In genomic region chr1:178648159-178648558, GRCh38 we compare ENCODE assay signal across 34 cellular contexts.
DNase-seq lines count a peak whose midpoint lies in the region; ATAC-seq, FAIRE-seq and TF ChIP-seq lines count a peak whose summit lies in the region.
"Had no signal": no experiment of that assay in that cellular context is flagged by ENCODE, and none has a peak within 500 bp of the region (broad histone marks: within the 10 kb centered on the region; RNA-seq: fewer than 3 reads in every experiment).

No MANE protein-coding gene starts in this region.

- no peak overlapping the region for H3K23ac ChIP-seq in IMR-90 (ENCODE audit: low read depth, low read length)

- BruUV-seq in IMR-90 (replicated peaks; lab: Mats Ljungman, UMichigan), result no TSS peak
- no TSS peak for BruUV-seq in K562 (replicated peaks; lab: Mats Ljungman, UMichigan)

- no peak overlapping the region for H2AFZ ChIP-seq in IMR-90 (replicated peaks; ENCODE audit: low read length, poor library complexity)
- no peak overlapping the region for H2AFZ ChIP-seq in K562 (ENCODE audit: low read depth, low read length)
- no peak overlapping the region for H2AFZ ChIP-seq in smooth muscle cell (ENCODE audit: low read depth)

- H4K20me1 ChIP-seq in IMR-90 (ENCODE audit: insufficient read depth, low read length), result no peaks in the 10 kb centered on the region
- no peaks in the 10 kb centered on the region for H4K20me1 ChIP-seq in K562 (replicated peaks; ENCODE audit: control insufficient read depth, insufficient read depth, low read length)
- H4K20me1 ChIP-seq in smooth muscle cell (ENCODE audit: low read depth), result no peaks in the 10 kb centered on the region
- H4K20me1 ChIP-seq: BLaER1; BLaER1 treated with 17β-estradiol and CSF1 and Interleukin-3, amounts not matched to agents 10 nM and 100 nM had no signal

- H3K18ac ChIP-seq in IMR-90 (ENCODE audit: low read depth, low read length), result no peak overlapping the region

- no peaks in the 10 kb centered on the region for H3K27me3 ChIP-seq in IMR-90 (ENCODE audit: control insufficient read depth, insufficient read depth, low read length)
- no peaks in the 10 kb centered on the region for H3K27me3 ChIP-seq in adrenal gland
- peaks cover 3 to 12% of the 10 kb centered on the region in 2 experiments; a peak in 3 of 5 replicates for H3K27me3 ChIP-seq in K562 (ENCODE audit: control insufficient read depth in 2 of 2, insufficient read depth in 2 of 2, low read length in 2 of 2)
- no peaks in the 10 kb centered on the region for H3K27me3 ChIP-seq in smooth muscle cell (ENCODE audit: low read depth)
- H3K27me3 ChIP-seq: BLaER1; BLaER1 treated with 17β-estradiol and CSF1 and Interleukin-3, amounts not matched to agents 10 nM and 100 nM had no signal

- H3K27ac ChIP-seq in IMR-90 (ENCODE audit: insufficient read depth, low read length) (no peak overlapping the region), adrenal gland (peak overlapping the region in 3 of 5 donors; percentile 6 to 74 (median 51)), K562 (ENCODE audit: extremely low read depth, low read depth, low read length) (no peak overlapping the region), smooth muscle cell (ENCODE audit: low read depth) (no peak overlapping the region)
- H3K27ac ChIP-seq: 22Rv1; A549; BLaER1; BLaER1 treated with 17β-estradiol and CSF1 and Interleukin-3, amounts not matched to agents 10 nM and 100 nM; C4-2B had no signal

- no peak overlapping the region for H2BK5ac ChIP-seq in IMR-90 (ENCODE audit: low read depth, low read length, poor library complexity, severe bottlenecking)

- no peak overlapping the region for H4K5ac ChIP-seq in IMR-90 (ENCODE audit: low read depth, low read length)

- H4K8ac ChIP-seq in IMR-90 (ENCODE audit: low read depth in 2 of 2, low read length in 2 of 2), result no peak overlapping the region

- WGBS in IMR-90 (ENCODE audit: extremely low coverage in 2 of 2, insufficient read length in 1 of 2), 2 experiments, result 88% methylated on average over 1 of the region's 12 CpGs; no CpG with 5 or more reads in 1 of the 2 experiments
- 46 to 53% (median 48%) methylated on average over 12 of the region's 12 CpGs for WGBS in adrenal gland, 4 donors
- 8% methylated on average over 12 of the region's 12 CpGs for WGBS in K562 (ENCODE audit: insufficient coverage, low coverage, missing lambda C conversion rate)
- 92% methylated on average over 12 of the region's 12 CpGs for WGBS in smooth muscle cell (ENCODE audit: low lambda C conversion rate)

- H3K4me3 ChIP-seq in IMR-90 (ENCODE audit: insufficient read depth, low read depth, low read length) (no peak overlapping the region), adrenal gland (peak overlapping the region in 1 of 4 donors; percentile 43), K562 (no peak overlapping the region), smooth muscle cell (no peak overlapping the region)
- H3K4me3 ChIP-seq: A549; BLaER1; BLaER1 treated with 17β-estradiol and CSF1 and Interleukin-3, amounts not matched to agents 10 nM and 100 nM had no signal

- CTCF ChIA-PET in IMR-90 (lab: Yijun Ruan, JAX), result no interaction called here
- CTCF ChIA-PET in K562 (lab: Yijun Ruan, JAX; ENCODE audit: low intra/inter-chr PET ratio), result no interaction called here

- H3K4me1 ChIP-seq in IMR-90 (ENCODE audit: control insufficient read depth, insufficient read depth, low read length) (peaks cover 30% of the 10 kb centered on the region), adrenal gland (replicated peaks in 1 of 2) (peaks cover 15 to 16% of the 10 kb centered on the region in 2 donors), K562 (replicated peaks in 1 of 2; ENCODE audit: control insufficient read depth in 2 of 2, insufficient read depth in 2 of 2, low read length in 2 of 2) (no peaks in the 10 kb centered on the region), smooth muscle cell (ENCODE audit: low read depth) (peaks cover 25% of the 10 kb centered on the region)
- H3K4me1 ChIP-seq: BE2C had no signal

- H3K9me1 ChIP-seq in IMR-90 (ENCODE audit: insufficient read depth, low read length), result peaks cover 22% of the 10 kb centered on the region
- no peaks in the 10 kb centered on the region for H3K9me1 ChIP-seq in K562 (ENCODE audit: control insufficient read depth, insufficient read depth, low read length)

- H2AK5ac ChIP-seq in IMR-90 (ENCODE audit: low read depth, low read length), result no peak overlapping the region

- no peak overlapping the region for H2BK120ac ChIP-seq in IMR-90 (ENCODE audit: low read depth, low read length)

- no peak overlapping the region for H3K14ac ChIP-seq in IMR-90 (replicated peaks; ENCODE audit: low read depth, low read length)

- H3K9ac ChIP-seq in IMR-90 (ENCODE audit: low read depth, low read length) (no peak overlapping the region), K562 (ENCODE audit: insufficient read depth in 1 of 2, low read depth in 2 of 2, low read length in 2 of 2) (no peak overlapping the region), smooth muscle cell (ENCODE audit: low read depth) (no peak overlapping the region)
- H3K9ac ChIP-seq: BLaER1; BLaER1 treated with 17β-estradiol and CSF1 and Interleukin-3, amounts not matched to agents 10 nM and 100 nM had no signal

- TF ChIP-seq POLR2A in IMR-90 (IDR thresholded peaks at IDR 0.05; ENCODE audit: low read depth, low read length), result no peak
- TF ChIP-seq POLR2A in adrenal gland (IDR thresholded peaks at IDR 0.05), result peak in 1 of 2 donors; percentile 26
- TF ChIP-seq POLR2A in K562 (conservative IDR thresholded peaks at IDR 0.05), result no peak

- dilution Hi-C loops in IMR-90 (cut with HindIII; ENCODE audit: low sequenced_read_pairs, unreplicated experiment), result no loop called here

- no peak overlapping the region for H3K4ac ChIP-seq in IMR-90 (ENCODE audit: low read depth, low read length)

- peak overlapping the region; percentile 24; the same call in 1 of the 2 replicates for H2BK20ac ChIP-seq in IMR-90 (ENCODE audit: low read depth, low read length)

- H3F3A ChIP-seq in smooth muscle cell (ENCODE audit: low read depth), result peaks cover 10% of the 10 kb centered on the region

- no peak for TF ChIP-seq RAD21 in IMR-90 (IDR thresholded peaks at IDR 0.05; ENCODE audit: low read length)
- TF ChIP-seq RAD21 in K562 (CRISPR knock-in tag; conservative IDR thresholded peaks at IDR 0.05 in 1 of 2, IDR thresholded peaks at IDR 0.05 in 1 of 2), result no peak

- H3K79me2 ChIP-seq in K562 (ENCODE audit: control insufficient read depth, insufficient read depth, low read length) (no peaks in the 10 kb centered on the region), smooth muscle cell (ENCODE audit: low read depth) (no peaks in the 10 kb centered on the region)

- H3K9me3 ChIP-seq in IMR-90 (ENCODE audit: control insufficient read depth, insufficient read depth, low read length) (no peaks in the 10 kb centered on the region), adrenal gland (replicated peaks in 1 of 3) (no peaks in the 10 kb centered on the region), K562 (replicated peaks; ENCODE audit: control insufficient read depth, insufficient read depth, low read depth, low read length) (no peaks in the 10 kb centered on the region), smooth muscle cell (replicated peaks; ENCODE audit: low read depth) (no peaks in the 10 kb centered on the region)
- H3K9me3 ChIP-seq: A549; BE2C; BLaER1; BLaER1 treated with 17β-estradiol and CSF1 and Interleukin-3, amounts not matched to agents 10 nM and 100 nM; Caco-2 had no signal

- H3K4me2 ChIP-seq in IMR-90 (ENCODE audit: low read depth, low read length) (no peak overlapping the region), K562 (ENCODE audit: insufficient read depth, low read length) (no peak overlapping the region), smooth muscle cell (no peak overlapping the region)
- H3K4me2 ChIP-seq: A549; BLaER1; BLaER1 treated with 17β-estradiol and CSF1 and Interleukin-3, amounts not matched to agents 10 nM and 100 nM had no signal

- ATAC-seq in IMR-90 (ENCODE audit: low read depth), result no peak
- ATAC-seq in K562, result no peak
- ATAC-seq in HG03565 (IDR thresholded peaks at IDR 0.05; ENCODE audit: unreplicated experiment), result no peak
- ATAC-seq: A549; CD8-positive, alpha-beta T cell had no signal

- H4K91ac ChIP-seq in IMR-90 (ENCODE audit: insufficient read depth, low read depth, low read length), result no peak overlapping the region

- TF ChIP-seq CTCF in D721Med (IDR thresholded peaks at IDR 0.05; ENCODE audit: insufficient read depth, missing control alignments) (no peak), IMR-90 (conservative IDR thresholded peaks at IDR 0.05; ENCODE audit: low read depth, low read length) (no peak), adrenal gland (IDR thresholded peaks at IDR 0.05) (no peak), K562 (IDR thresholded peaks at IDR 0.05 in 2 of 3, conservative IDR thresholded peaks at IDR 0.05 in 1 of 3; ENCODE audit: insufficient read depth in 2 of 3, low read depth in 1 of 3, low read length in 3 of 3) (no peak), smooth muscle cell (IDR thresholded peaks at IDR 0.05; ENCODE audit: borderline replicate concordance, insufficient read depth, poor library complexity, severe bottlenecking) (no peak)

- H3K36me3 ChIP-seq in IMR-90 (ENCODE audit: control insufficient read depth, insufficient read depth, low read length), result no peaks in the 10 kb centered on the region
- no peaks in the 10 kb centered on the region for H3K36me3 ChIP-seq in adrenal gland (replicated peaks in 1 of 2)
- no peaks in the 10 kb centered on the region for H3K36me3 ChIP-seq in K562 (ENCODE audit: control insufficient read depth, insufficient read depth, low read length)
- no peaks in the 10 kb centered on the region for H3K36me3 ChIP-seq in smooth muscle cell (ENCODE audit: low read depth)
- H3K36me3 ChIP-seq: BE2C; BLaER1; BLaER1 treated with 17β-estradiol and CSF1 and Interleukin-3, amounts not matched to agents 10 nM and 100 nM had no signal

- in situ Hi-C loops in IMR-90 (cut with MboI; ENCODE audit: low sequenced_read_pairs), result no loop called here
- in situ Hi-C loops in K562 (cut with MboI), result no loop called here

- no peak overlapping the region for H2AK9ac ChIP-seq in IMR-90 (replicated peaks; ENCODE audit: low read depth, low read length, poor library complexity)

- no peak overlapping the region for H3K56ac ChIP-seq in IMR-90 (ENCODE audit: extremely low read depth, insufficient read depth, low read length)

- peaks cover 0 to 4% of the 10 kb centered on the region in 2 experiments; a peak in 2 of 4 replicates for H3K79me1 ChIP-seq in IMR-90 (ENCODE audit: low read depth in 1 of 2, low read length in 2 of 2)

- POLR2A ChIA-PET in IMR-90 (lab: Charles Lee; ENCODE audit: unreplicated experiment) (no interaction called here), K562 (lab: Yijun Ruan, JAX) (no interaction called here)

- no peak for TF ChIP-seq EP300 in K562 (IDR thresholded peaks at IDR 0.05; ENCODE audit: low read length)

- H2BK15ac ChIP-seq in IMR-90 (ENCODE audit: low read depth, low read length), result peak overlapping the region; percentile 25; the same call in 1 of the 3 replicates

- DNase-seq in D721Med (ENCODE audit: insufficient read length, low spot score) (no peak), IMR-90 (no peak), adrenal gland (peak in 6 of 7 donors; percentile 25 to 69 (median 50)), K562 (ENCODE audit: extremely low read depth in 1 of 4, low spot score in 3 of 4) (no peak), KG1 (lab: John Stamatoyannopoulos, UW) (no peak), smooth muscle cell (lab: John Stamatoyannopoulos, UW; ENCODE audit: unreplicated experiment) (no peak), islet precursor cell (no peak)
- DNase-seq: 8988T; ACHN; AML-193; BE2C; C1 segment of cervical spinal cord; Caco-2; Calu3; CD4-positive, alpha-beta memory T cell; CD4-positive, alpha-beta T cell; CD4-positive, CD25-positive, alpha-beta regulatory T cell; CD8-positive, alpha-beta memory T cell; CD8-positive, alpha-beta T cell; COR-L47; DMS 273 treated with DMSO at 0.1 percent for 48 hours; DMS153; DMS53; DMS79; DMS79 treated with DMSO at 0.1 percent for 48 hours; DND-41; EL had no signal

- intact Hi-C loops in IMR-90 (cut with micrococcal nuclease) (loop anchor here (10.0 kb wide), 1 partner anchor 357 kb away; no protein-coding TSS in a partner anchor), adrenal gland (cut with DNase I) (no loop called here), K562 (cut with micrococcal nuclease) (no loop called here)

- peak; percentile 70 for FAIRE-seq in D721Med (lab: Jason Lieb, UNC)
- no peak for FAIRE-seq in K562 (lab: Jason Lieb, UNC)
- FAIRE-seq: A204.1, A549 had no signal

Comparison
In these comparisons a context has a peak if more than half of its experiments do, and no peak if none do; other contexts are left out.
1. DNase-seq: peak in adrenal gland (6 of 7); none in D721Med (single experiment), IMR-90 (single experiment), K562 (0 of 4), KG1 (single experiment), smooth muscle cell (single experiment) and islet precursor cell (single experiment).
2. H3K27ac ChIP-seq: peak in adrenal gland (3 of 5); none in IMR-90 (single experiment), K562 (single experiment) and smooth muscle cell (single experiment).